Comparison of ENCODE assay signal across 9 cellular contexts in genomic region chr12:7107181-7108041, GRCh38. TPM values are rescaled to one million over a fixed set of nuclear protein-coding genes. Genes with fewer than 3 reads are reported as not detected.
DNase-seq lines count a peak whose midpoint lies in the region; ATAC-seq and TF ChIP-seq lines count a peak whose summit lies in the region.
"Had no signal": no experiment of that assay in that cellular context is flagged by ENCODE, and none has a peak within 500 bp of the region (broad histone marks: within the 10 kb centered on the region; RNA-seq: fewer than 3 reads in every experiment).

No MANE protein-coding gene starts in this region.

- H3K36me3 ChIP-seq in muscle layer of duodenum (ENCODE audit: control insufficient read depth in 1 of 2, insufficient read depth in 2 of 2, low read length in 2 of 2), result peaks cover 3 to 17% of the 10 kb centered on the region in 2 donors

- H3K4me3 ChIP-seq in dorsolateral prefrontal cortex (peak overlapping the region; percentile 33 to 71 (median 55)), muscle layer of duodenum (ENCODE audit: low read depth in 1 of 2, low read length in 2 of 2) (peak overlapping the region; percentile 66 to 88)

- TF ChIP-seq CTCF in dorsolateral prefrontal cortex (IDR thresholded peaks at IDR 0.05 in 54 of 56, conservative IDR thresholded peaks at IDR 0.05 in 2 of 56; ENCODE audit: low read depth in 1 of 56, partially characterized antibody in 56 of 56), result no peak
- no peak for TF ChIP-seq CTCF in GM13976 (IDR thresholded peaks at IDR 0.05; ENCODE audit: borderline replicate concordance, control extremely low read depth, extremely low read depth, insufficient read depth, missing control alignments)

- no peak for ATAC-seq in HG03520 (IDR thresholded peaks at IDR 0.05; ENCODE audit: unreplicated experiment)

- H3K9me3 ChIP-seq in muscle layer of duodenum (ENCODE audit: control insufficient read depth in 1 of 2, low read length in 2 of 2), result no peaks in the 10 kb centered on the region

- in situ Hi-C loops in GM13976 (cut with MboI; ENCODE audit: low sequenced_read_pairs, unreplicated experiment), result loop anchor here (25.0 kb wide), 1 partner anchor 170 kb away; the partner anchor contains the start of genes ATN1, C12orf57 and RNU7-1

- no peaks in the 10 kb centered on the region for H3K27me3 ChIP-seq in dorsolateral prefrontal cortex
- no peaks in the 10 kb centered on the region for H3K27me3 ChIP-seq in muscle layer of duodenum (ENCODE audit: low read depth, low read length)

- H3K27ac ChIP-seq in dorsolateral prefrontal cortex (peak overlapping the region in 42 of 59 donors; percentile 7 to 93 (median 74)), muscle layer of duodenum (ENCODE audit: low read length) (peak overlapping the region; percentile 98)

- DNase-seq in DMS53 (lab: John Stamatoyannopoulos, UW), result peak; percentile 67
- peak; percentile 61 for DNase-seq in NCI-H69 (lab: John Stamatoyannopoulos, UW)
- no peak for DNase-seq in dorsolateral prefrontal cortex
- DNase-seq in AG20443 (ENCODE audit: low spot score), result no peak
- DNase-seq in GM13976 (ENCODE audit: low spot score), result no peak
- no peak for DNase-seq in stimulated activated CD8-positive, alpha-beta memory T cell treated with anti-CD3 and anti-CD28 coated beads, Interleukin-4, amount 100 ng/mL, for 48 hours

- intact Hi-C loops in dorsolateral prefrontal cortex (cut with DNase I), result no loop called here

- H3K4me1 ChIP-seq in muscle layer of duodenum (ENCODE audit: control insufficient read depth in 1 of 2, insufficient read depth in 2 of 2, low read length in 2 of 2), result peaks cover 0 to 7% of the 10 kb centered on the region in 2 donors

RNA-seq across cellular contexts. Expression of gene C1RL, which starts 1.6 kb away (rescaled TPM):
- 10 to 100 TPM in 114 of 120 experiments, 1 to 10 TPM in 6; 5.6 to 39.9 (median 17.6) TPM for total RNA-seq in dorsolateral prefrontal cortex

RNA-seq across cellular contexts. Expression of gene C1R, which starts 15.2 kb away (rescaled TPM):
- total RNA-seq in dorsolateral prefrontal cortex, result 100 to 1,000 TPM in 3 of 120 experiments, 10 to 100 TPM in 116, 1 to 10 TPM in 1; 7.4 to 140 (median 26.2) TPM

RNA-seq across cellular contexts. Expression of gene RBP5, which starts 21.3 kb away (rescaled TPM):
- 1 to 10 TPM in 73 of 120 experiments, under 1 TPM in 24, not detected in 23; 0.40 to 3.8 (median 1.3) TPM for total RNA-seq in dorsolateral prefrontal cortex
- total RNA-seq: LHCN-M2 had no signal

RNA-seq across cellular contexts. Expression of gene CLSTN3, which starts 22.8 kb away (rescaled TPM):
- 100 to 1,000 TPM; 108 to 389 (median 289) TPM for total RNA-seq in dorsolateral prefrontal cortex

RNA-seq across cellular contexts. Expression of gene C1S, which starts 46.9 kb away (rescaled TPM):
- 100 to 1,000 TPM in 4 of 120 experiments, 10 to 100 TPM in 116; 19.3 to 117 (median 37.0) TPM for total RNA-seq in dorsolateral prefrontal cortex

Comparison
In these comparisons a context has a peak if more than half of its experiments do, and no peak if none do; other contexts are left out.
1. DNase-seq: peak in DMS53 (single experiment) and NCI-H69 (single experiment); none in dorsolateral prefrontal cortex (0 of 10), AG20443 (single experiment), GM13976 (single experiment) and stimulated activated CD8-positive, alpha-beta memory T cell treated with anti-CD3 and anti-CD28 coated beads, Interleukin-4, amount 100 ng/mL, for 48 hours (single experiment).